Comparison of ENCODE assay signal across 10 cellular contexts in the genomic region with DNA sequence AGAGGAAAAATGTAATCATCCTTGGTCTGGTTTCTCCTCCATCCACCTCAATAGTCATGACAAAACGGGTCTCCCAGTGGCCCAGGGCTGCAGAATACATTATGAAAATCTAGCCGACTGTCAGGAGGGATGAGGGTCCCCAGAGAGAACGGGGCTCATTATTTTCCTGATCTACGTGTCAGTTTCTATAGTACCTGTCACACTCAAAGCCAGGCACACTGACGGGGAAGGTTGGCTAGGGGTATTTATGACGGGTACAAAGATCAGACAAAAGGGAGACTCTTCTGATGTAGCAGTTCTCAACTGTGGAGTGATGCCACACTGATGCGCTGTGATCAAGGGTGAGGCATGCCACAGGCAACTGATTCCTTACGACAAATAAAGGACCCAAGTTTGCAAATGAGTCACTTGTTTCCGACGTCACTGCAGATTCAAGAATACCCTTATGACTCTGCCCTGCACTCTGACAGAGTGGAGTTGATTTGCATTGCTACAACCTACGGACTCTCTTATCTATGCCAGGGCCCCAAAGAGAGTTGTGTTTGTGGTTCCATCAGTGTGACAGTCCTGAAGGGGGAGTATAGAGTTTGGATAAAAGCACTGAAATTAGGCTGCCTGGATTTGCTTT.
DNase-seq lines count a peak whose midpoint lies in the region; ATAC-seq and TF ChIP-seq lines count a peak whose summit lies in the region.
"Had no signal": no experiment of that assay in that cellular context is flagged by ENCODE, and none has a peak within 500 bp of the region (broad histone marks: within the 10 kb centered on the region; RNA-seq: fewer than 3 reads in every experiment).

No MANE protein-coding gene starts in this region.

- peaks cover 16% of the 10 kb centered on the region for H3K4me1 Mint-ChIP-seq in activated naive CD4-positive, alpha-beta T cell treated with anti-CD3 and anti-CD28 coated beads for 36 hours (ENCODE audit: low read depth)
- H3K4me1 Mint-ChIP-seq in stimulated activated memory B cell treated with anti-CD40 and anti-IgM and Interleukin-4, amounts not matched to agents 10 μg/mL and 1 μg/mL and 100 μg/mL, for 72 hours, result peaks cover 23% of the 10 kb centered on the region
- no peaks in the 10 kb centered on the region for H3K4me1 Mint-ChIP-seq in chondrocyte (ENCODE audit: low read depth)

- H3K36me3 ChIP-seq in left ventricle myocardium inferior, result no peaks in the 10 kb centered on the region

- H3K27ac Mint-ChIP-seq in activated naive CD4-positive, alpha-beta T cell treated with anti-CD3 and anti-CD28 coated beads for 36 hours, result no peak overlapping the region
- H3K27ac Mint-ChIP-seq in stimulated activated memory B cell treated with anti-CD40 and anti-IgM and Interleukin-4, amounts not matched to agents 10 μg/mL and 1 μg/mL and 100 μg/mL, for 72 hours, result peak overlapping the region; percentile 28
- no peak overlapping the region for H3K27ac Mint-ChIP-seq in chondrocyte (ENCODE audit: unreplicated experiment)

- peaks cover 16% of the 10 kb centered on the region for H3K27me3 Mint-ChIP-seq in activated naive CD4-positive, alpha-beta T cell treated with anti-CD3 and anti-CD28 coated beads for 36 hours (ENCODE audit: low read depth)
- peaks cover 59% of the 10 kb centered on the region for H3K27me3 Mint-ChIP-seq in stimulated activated memory B cell treated with anti-CD40 and anti-IgM and Interleukin-4, amounts not matched to agents 10 μg/mL and 1 μg/mL and 100 μg/mL, for 72 hours
- peaks cover 28% of the 10 kb centered on the region for H3K27me3 Mint-ChIP-seq in chondrocyte (ENCODE audit: low read depth)

- TF ChIP-seq CTCF in chondrocyte (IDR thresholded peaks at IDR 0.05), result no peak
- no peak for TF ChIP-seq CTCF in left ventricle myocardium inferior (IDR thresholded peaks at IDR 0.05; ENCODE audit: borderline replicate concordance)

- DNase-seq in activated naive CD4-positive, alpha-beta T cell treated with anti-CD3 and anti-CD28 coated beads for 36 hours, result peak; percentile 71
- DNase-seq in activated naive CD4-positive, alpha-beta T cell (lab: John Stamatoyannopoulos, UW), result no peak
- DNase-seq in activated CD4-positive, alpha-beta T cell treated with anti-CD3 and anti-CD28 coated beads, Interleukin-2, amount 50 U/mL, for 48 hours, result peak; percentile 50 to 58
- DNase-seq in ACHN (no peak), chondrocyte (ENCODE audit: low spot score) (no peak), left ventricle myocardium inferior (no peak)
- DNase-seq: effector CD8-positive, alpha-beta T cell had no signal

- CTCF ChIA-PET in activated naive CD4-positive, alpha-beta T cell treated with anti-CD3 and anti-CD28 coated beads for 36 hours (lab: Charles Lee), result interaction anchor here (0.8 kb wide), 1 partner anchor 71 kb away, joined by 3 read pairs; no protein-coding TSS in a partner anchor

- H3K4me1 ChIP-seq in left ventricle myocardium inferior, result no peaks in the 10 kb centered on the region

- no peak overlapping the region for H3K27ac ChIP-seq in left ventricle myocardium inferior (replicated peaks)

- in situ Hi-C loops in ACHN (cut with HindIII; ENCODE audit: low pct_ligation_motif_present, low pct_unique_long_range_greater_than_20kb, low sequenced_read_pairs), result no loop called here

- no peaks in the 10 kb centered on the region for H3K36me3 Mint-ChIP-seq in activated naive CD4-positive, alpha-beta T cell treated with anti-CD3 and anti-CD28 coated beads for 36 hours (ENCODE audit: low read depth)
- H3K36me3 Mint-ChIP-seq in stimulated activated memory B cell treated with anti-CD40 and anti-IgM and Interleukin-4, amounts not matched to agents 10 μg/mL and 1 μg/mL and 100 μg/mL, for 72 hours, result no peaks in the 10 kb centered on the region
- H3K36me3 Mint-ChIP-seq in chondrocyte (ENCODE audit: low read depth), result no peaks in the 10 kb centered on the region

- peak; percentile 94 for ATAC-seq in HG02798 (IDR thresholded peaks at IDR 0.05; ENCODE audit: poor library complexity, unreplicated experiment)
- peak; percentile 76 for ATAC-seq in stimulated activated memory B cell treated with anti-CD40 and anti-IgM and Interleukin-4, amounts not matched to agents 10 μg/mL and 1 μg/mL and 100 μg/mL, for 72 hours

- no peak overlapping the region for H3K4me3 Mint-ChIP-seq in activated naive CD4-positive, alpha-beta T cell treated with anti-CD3 and anti-CD28 coated beads for 36 hours
- H3K4me3 Mint-ChIP-seq in stimulated activated memory B cell treated with anti-CD40 and anti-IgM and Interleukin-4, amounts not matched to agents 10 μg/mL and 1 μg/mL and 100 μg/mL, for 72 hours, result no peak overlapping the region
- H3K4me3 Mint-ChIP-seq in chondrocyte (ENCODE audit: unreplicated experiment), result no peak overlapping the region
- H3K4me3 Mint-ChIP-seq: IgD-negative memory B cell had no signal

- H3K9me3 ChIP-seq in left ventricle myocardium inferior (replicated peaks), result no peaks in the 10 kb centered on the region

- no peak overlapping the region for H3K4me3 ChIP-seq in left ventricle myocardium inferior

- no peaks in the 10 kb centered on the region for H3K9me3 Mint-ChIP-seq in activated naive CD4-positive, alpha-beta T cell treated with anti-CD3 and anti-CD28 coated beads for 36 hours
- no peaks in the 10 kb centered on the region for H3K9me3 Mint-ChIP-seq in stimulated activated memory B cell treated with anti-CD40 and anti-IgM and Interleukin-4, amounts not matched to agents 10 μg/mL and 1 μg/mL and 100 μg/mL, for 72 hours
- H3K9me3 Mint-ChIP-seq in chondrocyte (ENCODE audit: low read depth), result no peaks in the 10 kb centered on the region
- H3K9me3 Mint-ChIP-seq: IgD-negative memory B cell had no signal

- H3K27me3 ChIP-seq in left ventricle myocardium inferior (ENCODE audit: low read depth), result peaks cover 83% of the 10 kb centered on the region

- intact Hi-C loops in activated naive CD4-positive, alpha-beta T cell treated with anti-CD3 and anti-CD28 coated beads for 36 hours (cut with micrococcal nuclease), result loop anchor here (1.0 kb wide), 1 partner anchor 94 kb away; no protein-coding TSS in a partner anchor
- intact Hi-C loops in left ventricle myocardium inferior (cut with micrococcal nuclease), result no loop called here

Comparison
In these comparisons a context has a peak if more than half of its experiments do, and no peak if none do; other contexts are left out.
1. DNase-seq: peak in activated naive CD4-positive, alpha-beta T cell treated with anti-CD3 and anti-CD28 coated beads for 36 hours (single experiment) and activated CD4-positive, alpha-beta T cell treated with anti-CD3 and anti-CD28 coated beads, Interleukin-2, amount 50 U/mL, for 48 hours (2 of 2); none in activated naive CD4-positive, alpha-beta T cell (0 of 4), ACHN (single experiment), chondrocyte (single experiment) and left ventricle myocardium inferior (single experiment).